8 cellular contexts compared by ENCODE assay signal in genomic region chr12:13208533-13209278, GRCh38. TPM values are rescaled to one million over a fixed set of nuclear protein-coding genes. Genes with fewer than 3 reads are reported as not detected.
DNase-seq lines count a peak whose midpoint lies in the region; ATAC-seq, FAIRE-seq and TF ChIP-seq lines count a peak whose summit lies in the region.

No MANE protein-coding gene starts in this region.

- no peaks in the 10 kb centered on the region for H3K27me3 Mint-ChIP-seq in CD4-positive, CD25-positive, alpha-beta regulatory T cell

- no peak overlapping the region for H3K4me3 Mint-ChIP-seq in CD4-positive, CD25-positive, alpha-beta regulatory T cell

- peak in 2 of 3 donors; percentile 12 to 51 for DNase-seq in CD4-positive, CD25-positive, alpha-beta regulatory T cell
- DNase-seq in bronchial epithelial cell (ENCODE audit: low read depth) (peak; percentile 46), mucosa of descending colon (peak in 1 of 3 donors; percentile 40), NCI-H2029 treated with DMSO at 0.1 percent for 48 hours (lab: John Stamatoyannopoulos, UW) (no peak), RKO (ENCODE audit: low spot score) (no peak)

- H3K27me3 ChIP-seq in CD4-positive, CD25-positive, alpha-beta regulatory T cell (ENCODE audit: control insufficient read depth, insufficient read depth, low read length) = no peaks in the 10 kb centered on the region
- no peaks in the 10 kb centered on the region for H3K27me3 ChIP-seq in bronchial epithelial cell (ENCODE audit: control insufficient read depth, insufficient read depth, low read length)

- ATAC-seq in CD4-positive, CD25-positive, alpha-beta regulatory T cell (ENCODE audit: low read depth in 2 of 2) = no peak
- ATAC-seq in mucosa of descending colon = peak; percentile 23
- no peak for ATAC-seq in GM21367 (IDR thresholded peaks at IDR 0.05; ENCODE audit: unreplicated experiment)
- ATAC-seq in HG03460 (IDR thresholded peaks at IDR 0.05; ENCODE audit: unreplicated experiment) = no peak

- H3K4me3 ChIP-seq in CD4-positive, CD25-positive, alpha-beta regulatory T cell (ENCODE audit: low read depth, low read length) = no peak overlapping the region
- H3K4me3 ChIP-seq in bronchial epithelial cell (ENCODE audit: low read depth, low read length) (no peak overlapping the region), mucosa of descending colon (no peak overlapping the region)

- H3K4me1 ChIP-seq in CD4-positive, CD25-positive, alpha-beta regulatory T cell (ENCODE audit: control insufficient read depth, insufficient read depth, low read length, poor library complexity, severe bottlenecking) = no peaks in the 10 kb centered on the region
- H3K4me1 ChIP-seq in mucosa of descending colon (ENCODE audit: low read depth) = peaks cover 8% of the 10 kb centered on the region

- H3K27ac Mint-ChIP-seq in CD4-positive, CD25-positive, alpha-beta regulatory T cell = peak overlapping the region in 2 of 3 donors; percentile 35 to 71

- peaks cover 0 to 41% (median 13%) of the 10 kb centered on the region in 4 donors for H3K4me1 Mint-ChIP-seq in CD4-positive, CD25-positive, alpha-beta regulatory T cell

- no peaks in the 10 kb centered on the region for H3K36me3 Mint-ChIP-seq in CD4-positive, CD25-positive, alpha-beta regulatory T cell

- H3K27ac ChIP-seq in CD4-positive, CD25-positive, alpha-beta regulatory T cell (ENCODE audit: insufficient read depth, low read length, poor library complexity, severe bottlenecking) = no peak overlapping the region

- FAIRE-seq in bronchial epithelial cell (lab: Jason Lieb, UNC) = no peak

- no peaks in the 10 kb centered on the region for H3K9me3 Mint-ChIP-seq in CD4-positive, CD25-positive, alpha-beta regulatory T cell

- intact Hi-C loops in mucosa of descending colon (cut with DNase I, micrococcal nuclease) = loop anchor here in 1 of 2 donors (10.0 kb wide), 1 partner anchor 114 kb away; no protein-coding TSS in a partner anchor

- no peaks in the 10 kb centered on the region for H3K36me3 ChIP-seq in CD4-positive, CD25-positive, alpha-beta regulatory T cell (ENCODE audit: control insufficient read depth, insufficient read depth, low read length)
- H3K36me3 ChIP-seq in bronchial epithelial cell (ENCODE audit: control insufficient read depth, insufficient read depth, low read length) = peaks cover 4% of the 10 kb centered on the region
- no peaks in the 10 kb centered on the region for H3K36me3 ChIP-seq in mucosa of descending colon (ENCODE audit: low read depth)

- no peaks in the 10 kb centered on the region for H3K9me3 ChIP-seq in CD4-positive, CD25-positive, alpha-beta regulatory T cell (ENCODE audit: control insufficient read depth in 2 of 2, low read length in 2 of 2)
- no peaks in the 10 kb centered on the region for H3K9me3 ChIP-seq in mucosa of descending colon

- TF ChIP-seq CTCF in LNCAP (IDR thresholded peaks at IDR 0.05) (peak; percentile 72), bronchial epithelial cell (IDR thresholded peaks at IDR 0.05; ENCODE audit: insufficient read depth, low read length, severe bottlenecking) (peak; percentile 65), mucosa of descending colon (IDR thresholded peaks at IDR 0.05) (no peak)

RNA-seq across cellular contexts. Expression of gene EMP1, which starts 12.2 kb away (rescaled TPM):
- total RNA-seq in CD4-positive, CD25-positive, alpha-beta regulatory T cell = 1.6 TPM
- under 1 TPM in 2 of 4 donors, not detected in 2; 0.15 to 0.38 TPM for polyA plus RNA-seq in CD4-positive, CD25-positive, alpha-beta regulatory T cell
- total RNA-seq in bronchial epithelial cell = 15.6 and 21.3 TPM in 2 replicates
- total RNA-seq in mucosa of descending colon = 100 to 1,000 TPM; 245 to 680 (median 667) TPM

Comparison
In these comparisons a context has a peak if more than half of its experiments do, and no peak if none do; other contexts are left out.
1. DNase-seq: peak in CD4-positive, CD25-positive, alpha-beta regulatory T cell (2 of 3) and bronchial epithelial cell (single experiment); none in NCI-H2029 treated with DMSO at 0.1 percent for 48 hours (single experiment) and RKO (single experiment).
2. RNA of gene EMP1, which starts 12.2 kb away (total RNA-seq): 245 to 680 TPM in mucosa of descending colon; 15.6 to 21.3 TPM in bronchial epithelial cell and 1.6 TPM in CD4-positive, CD25-positive, alpha-beta regulatory T cell (single experiment); every median in the first group is over 10 times any median in the second.